ENCODE assay signal across 1 cellular context in genomic region chr20:63863798-63864544, GRCh38.
TF ChIP-seq lines count a peak whose summit lies in the region.

No MANE protein-coding gene starts in this region.

TF ChIP-seq in K562, 482 proteins besides CTCF, POLR2A, EP300 and RAD21 (continued from another document and continues in another):
- TF ChIP-seq, protein P1, sequence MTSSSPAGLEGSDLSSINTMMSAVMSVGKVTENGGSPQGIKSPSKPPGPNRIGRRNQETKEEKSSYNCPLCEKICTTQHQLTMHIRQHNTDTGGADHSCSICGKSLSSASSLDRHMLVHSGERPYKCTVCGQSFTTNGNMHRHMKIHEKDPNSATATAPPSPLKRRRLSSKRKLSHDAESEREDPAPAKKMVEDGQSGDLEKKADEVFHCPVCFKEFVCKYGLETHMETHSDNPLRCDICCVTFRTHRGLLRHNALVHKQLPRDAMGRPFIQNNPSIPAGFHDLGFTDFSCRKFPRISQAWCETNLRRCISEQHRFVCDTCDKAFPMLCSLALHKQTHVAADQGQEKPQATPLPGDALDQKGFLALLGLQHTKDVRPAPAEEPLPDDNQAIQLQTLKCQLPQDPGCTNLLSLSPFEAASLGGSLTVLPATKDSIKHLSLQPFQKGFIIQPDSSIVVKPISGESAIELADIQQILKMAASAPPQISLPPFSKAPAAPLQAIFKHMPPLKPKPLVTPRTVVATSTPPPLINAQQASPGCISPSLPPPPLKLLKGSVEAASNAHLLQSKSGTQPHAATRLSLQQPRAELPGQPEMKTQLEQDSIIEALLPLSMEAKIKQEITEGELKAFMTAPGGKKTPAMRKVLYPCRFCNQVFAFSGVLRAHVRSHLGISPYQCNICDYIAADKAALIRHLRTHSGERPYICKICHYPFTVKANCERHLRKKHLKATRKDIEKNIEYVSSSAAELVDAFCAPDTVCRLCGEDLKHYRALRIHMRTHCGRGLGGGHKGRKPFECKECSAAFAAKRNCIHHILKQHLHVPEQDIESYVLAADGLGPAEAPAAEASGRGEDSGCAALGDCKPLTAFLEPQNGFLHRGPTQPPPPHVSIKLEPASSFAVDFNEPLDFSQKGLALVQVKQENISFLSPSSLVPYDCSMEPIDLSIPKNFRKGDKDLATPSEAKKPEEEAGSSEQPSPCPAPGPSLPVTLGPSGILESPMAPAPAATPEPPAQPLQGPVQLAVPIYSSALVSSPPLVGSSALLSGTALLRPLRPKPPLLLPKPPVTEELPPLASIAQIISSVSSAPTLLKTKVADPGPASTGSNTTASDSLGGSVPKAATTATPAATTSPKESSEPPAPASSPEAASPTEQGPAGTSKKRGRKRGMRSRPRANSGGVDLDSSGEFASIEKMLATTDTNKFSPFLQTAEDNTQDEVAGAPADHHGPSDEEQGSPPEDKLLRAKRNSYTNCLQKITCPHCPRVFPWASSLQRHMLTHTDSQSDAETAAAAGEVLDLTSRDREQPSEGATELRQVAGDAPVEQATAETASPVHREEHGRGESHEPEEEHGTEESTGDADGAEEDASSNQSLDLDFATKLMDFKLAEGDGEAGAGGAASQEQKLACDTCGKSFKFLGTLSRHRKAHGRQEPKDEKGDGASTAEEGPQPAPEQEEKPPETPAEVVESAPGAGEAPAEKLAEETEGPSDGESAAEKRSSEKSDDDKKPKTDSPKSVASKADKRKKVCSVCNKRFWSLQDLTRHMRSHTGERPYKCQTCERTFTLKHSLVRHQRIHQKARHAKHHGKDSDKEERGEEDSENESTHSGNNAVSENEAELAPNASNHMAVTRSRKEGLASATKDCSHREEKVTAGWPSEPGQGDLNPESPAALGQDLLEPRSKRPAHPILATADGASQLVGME (CRISPR knock-in tag; IDR thresholded peaks at IDR 0.05), result no peak
- TF ChIP-seq TAL1 (IDR thresholded peaks at IDR 0.05) (no peak), TCF3 (CRISPR knock-in tag; IDR thresholded peaks at IDR 0.05) (no peak; the same call in 1 of the 2 replicates), PREB (CRISPR knock-in tag; IDR thresholded peaks at IDR 0.05) (no peak), FOXA1 (IDR thresholded peaks at IDR 0.05; ENCODE audit: borderline replicate concordance) (no peak), HDGF (IDR thresholded peaks at IDR 0.05) (no peak), STAG1 (CRISPR knock-in tag; IDR thresholded peaks at IDR 0.05; ENCODE audit: borderline replicate concordance) (peak; percentile 80; the same call in 1 of the 2 replicates), ZNF184 (CRISPR knock-in tag; IDR thresholded peaks at IDR 0.05) (no peak), ILF3 (IDR thresholded peaks at IDR 0.05; ENCODE audit: borderline replicate concordance) (no peak), NCOR1 (IDR thresholded peaks at IDR 0.05) (no peak), ETV6 (IDR thresholded peaks at IDR 0.05; ENCODE audit: borderline replicate concordance in 1 of 2, low read depth in 2 of 2, low read length in 1 of 2) (peak in 1 of 2 experiments; percentile 52; a peak in 1 of 4 replicates), ETV6 (CRISPR knock-in tag; IDR thresholded peaks at IDR 0.05; ENCODE audit: borderline replicate concordance) (no peak), NFIC (IDR thresholded peaks at IDR 0.05) (no peak), SMARCE1 (IDR thresholded peaks at IDR 0.05) (no peak), NR1H2 (CRISPR knock-in tag; IDR thresholded peaks at IDR 0.05) (peak; percentile 88; the same call in 1 of the 2 replicates), ZNF239 (CRISPR knock-in tag; IDR thresholded peaks at IDR 0.05) (no peak), RCOR1 (IDR thresholded peaks at IDR 0.05; ENCODE audit: borderline replicate concordance in 1 of 2, low read depth in 2 of 2, low read length in 2 of 2) (peak in 1 of 2 experiments; percentile 68; a peak in 2 of 4 replicates), ZNF318 (IDR thresholded peaks at IDR 0.05; ENCODE audit: borderline replicate concordance in 1 of 2, low read depth in 1 of 2) (no peak), ZNF444 (CRISPR knock-in tag; IDR thresholded peaks at IDR 0.05) (no peak), NELFE (IDR thresholded peaks at IDR 0.05; ENCODE audit: insufficient read depth, insufficient read length) (no peak), CCNT2 (IDR thresholded peaks at IDR 0.05; ENCODE audit: borderline replicate concordance, extremely low read depth, insufficient read length, low read depth, low read length) (peak; percentile 72), SUPT5H (IDR thresholded peaks at IDR 0.05) (no peak), ZNF324 (CRISPR knock-in tag; IDR thresholded peaks at IDR 0.05) (0 out of 2 replicates have a peak, but pooled peaks have one; percentile 26), ARID2 (IDR thresholded peaks at IDR 0.05) (peak; percentile 31; the same call in 1 of the 2 replicates), SMARCC2 (IDR thresholded peaks at IDR 0.05; ENCODE audit: low read depth) (no peak), ZNF197 (CRISPR knock-in tag; IDR thresholded peaks at IDR 0.05; ENCODE audit: low read depth) (no peak), ZKSCAN3 (CRISPR knock-in tag; IDR thresholded peaks at IDR 0.05) (no peak), LCOR (CRISPR knock-in tag; IDR thresholded peaks at IDR 0.05) (no peak), ZNF644 (tag; IDR thresholded peaks at IDR 0.05; ENCODE audit: low read depth) (no peak), RBM15 (IDR thresholded peaks at IDR 0.05; ENCODE audit: insufficient read depth, low read length) (no peak), KLF10 (CRISPR knock-in tag; IDR thresholded peaks at IDR 0.05) (no peak), ZZZ3 (IDR thresholded peaks at IDR 0.05) (no peak), MEF2A (IDR thresholded peaks at IDR 0.05; ENCODE audit: control insufficient read depth, low read depth, low read length) (no peak), HOXB6 (CRISPR knock-in tag; IDR thresholded peaks at IDR 0.05; ENCODE audit: borderline replicate concordance) (no peak), ZBTB7A (IDR thresholded peaks at IDR 0.05; ENCODE audit: borderline replicate concordance, control insufficient read depth, low read depth, low read length) (0 out of 2 replicates have a peak, but pooled peaks have one; percentile 24), THAP12 (CRISPR knock-in tag; IDR thresholded peaks at IDR 0.05) (no peak), RBM17 (IDR thresholded peaks at IDR 0.05; ENCODE audit: borderline replicate concordance, low read depth, low read length) (no peak)
- TF ChIP-seq, protein P2, sequence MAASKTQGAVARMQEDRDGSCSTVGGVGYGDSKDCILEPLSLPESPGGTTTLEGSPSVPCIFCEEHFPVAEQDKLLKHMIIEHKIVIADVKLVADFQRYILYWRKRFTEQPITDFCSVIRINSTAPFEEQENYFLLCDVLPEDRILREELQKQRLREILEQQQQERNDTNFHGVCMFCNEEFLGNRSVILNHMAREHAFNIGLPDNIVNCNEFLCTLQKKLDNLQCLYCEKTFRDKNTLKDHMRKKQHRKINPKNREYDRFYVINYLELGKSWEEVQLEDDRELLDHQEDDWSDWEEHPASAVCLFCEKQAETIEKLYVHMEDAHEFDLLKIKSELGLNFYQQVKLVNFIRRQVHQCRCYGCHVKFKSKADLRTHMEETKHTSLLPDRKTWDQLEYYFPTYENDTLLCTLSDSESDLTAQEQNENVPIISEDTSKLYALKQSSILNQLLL (CRISPR knock-in tag; IDR thresholded peaks at IDR 0.05; ENCODE audit: borderline replicate concordance), result no peak
- TF ChIP-seq, protein P3, sequence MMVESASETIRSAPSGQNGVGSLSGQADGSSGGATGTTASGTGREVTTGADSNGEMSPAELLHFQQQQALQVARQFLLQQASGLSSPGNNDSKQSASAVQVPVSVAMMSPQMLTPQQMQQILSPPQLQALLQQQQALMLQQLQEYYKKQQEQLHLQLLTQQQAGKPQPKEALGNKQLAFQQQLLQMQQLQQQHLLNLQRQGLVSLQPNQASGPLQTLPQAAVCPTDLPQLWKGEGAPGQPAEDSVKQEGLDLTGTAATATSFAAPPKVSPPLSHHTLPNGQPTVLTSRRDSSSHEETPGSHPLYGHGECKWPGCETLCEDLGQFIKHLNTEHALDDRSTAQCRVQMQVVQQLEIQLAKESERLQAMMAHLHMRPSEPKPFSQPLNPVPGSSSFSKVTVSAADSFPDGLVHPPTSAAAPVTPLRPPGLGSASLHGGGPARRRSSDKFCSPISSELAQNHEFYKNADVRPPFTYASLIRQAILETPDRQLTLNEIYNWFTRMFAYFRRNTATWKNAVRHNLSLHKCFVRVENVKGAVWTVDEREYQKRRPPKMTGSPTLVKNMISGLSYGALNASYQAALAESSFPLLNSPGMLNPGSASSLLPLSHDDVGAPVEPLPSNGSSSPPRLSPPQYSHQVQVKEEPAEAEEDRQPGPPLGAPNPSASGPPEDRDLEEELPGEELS (CRISPR knock-in tag; IDR thresholded peaks at IDR 0.05; ENCODE audit: borderline replicate concordance), result no peak
- TF ChIP-seq, protein P4, sequence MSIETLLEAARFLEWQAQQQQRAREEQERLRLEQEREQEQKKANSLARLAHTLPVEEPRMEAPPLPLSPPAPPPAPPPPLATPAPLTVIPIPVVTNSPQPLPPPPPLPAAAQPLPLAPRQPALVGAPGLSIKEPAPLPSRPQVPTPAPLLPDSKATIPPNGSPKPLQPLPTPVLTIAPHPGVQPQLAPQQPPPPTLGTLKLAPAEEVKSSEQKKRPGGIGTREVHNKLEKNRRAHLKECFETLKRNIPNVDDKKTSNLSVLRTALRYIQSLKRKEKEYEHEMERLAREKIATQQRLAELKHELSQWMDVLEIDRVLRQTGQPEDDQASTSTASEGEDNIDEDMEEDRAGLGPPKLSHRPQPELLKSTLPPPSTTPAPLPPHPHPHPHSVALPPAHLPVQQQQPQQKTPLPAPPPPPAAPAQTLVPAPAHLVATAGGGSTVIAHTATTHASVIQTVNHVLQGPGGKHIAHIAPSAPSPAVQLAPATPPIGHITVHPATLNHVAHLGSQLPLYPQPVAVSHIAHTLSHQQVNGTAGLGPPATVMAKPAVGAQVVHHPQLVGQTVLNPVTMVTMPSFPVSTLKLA (conservative IDR thresholded peaks at IDR 0.05), result peak in 1 of 2 experiments; percentile 85
